In the genomic region with DNA sequence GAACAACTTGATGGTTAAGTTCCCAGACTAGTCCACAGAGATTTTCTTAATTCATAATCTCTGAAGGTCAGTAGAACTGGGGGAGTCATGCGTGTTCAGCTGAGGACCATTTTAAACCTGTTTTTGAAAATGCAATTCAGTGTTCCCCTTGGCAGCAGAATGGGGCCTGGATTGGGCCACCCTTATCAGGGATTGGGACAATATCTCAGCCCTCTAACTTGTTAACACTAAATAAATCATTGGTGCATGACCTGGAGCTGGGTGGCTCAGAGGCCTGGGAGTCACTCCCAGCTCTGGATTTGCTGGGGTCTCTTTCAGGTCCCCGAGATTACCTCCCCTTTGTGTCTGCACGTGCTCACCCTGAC, we compare ENCODE assay signal across 1 cellular context.
TF ChIP-seq lines count a peak whose summit lies in the region.

No MANE protein-coding gene starts in this region.

TF ChIP-seq in K562, 482 proteins besides CTCF, POLR2A, EP300 and RAD21:
- TF ChIP-seq LARP7 (IDR thresholded peaks at IDR 0.05) (no peak), FOSL1 (tag; conservative IDR thresholded peaks at IDR 0.05) (no peak), CBFA2T2 (conservative IDR thresholded peaks at IDR 0.05) (no peak)
